ENCODE assay signal across 8 cellular contexts in genomic region chr14:81220767-81221578, GRCh38. TPM values are rescaled to one million over a fixed set of nuclear protein-coding genes. Genes with fewer than 3 reads are reported as not detected.
DNase-seq lines count a peak whose midpoint lies in the region; ATAC-seq and TF ChIP-seq lines count a peak whose summit lies in the region.

Gene GTF2A1 (minus strand): TSS chr14:81220959. CDS start chr14:81220518, 441 bp downstream.

- no peaks in the 10 kb centered on the region for H3K9me3 ChIP-seq in suprapubic skin

- DNase-seq in GM06990 (ENCODE audit: extremely low read depth, insufficient read length) (peak; percentile 97), NCI-H1092 (lab: John Stamatoyannopoulos, UW) (peak; percentile 95), globus pallidus (ENCODE audit: low spot score) (peak; percentile 98), nucleus accumbens (lab: John Stamatoyannopoulos, UW) (peak; percentile 75 to 100 (median 98)), suprapubic skin (ENCODE audit: low spot score in 2 of 2) (peak; percentile 97)

- peaks cover 37% of the 10 kb centered on the region for H3K4me1 Mint-ChIP-seq in activated naive CD4-positive, alpha-beta T cell treated with anti-CD3 and anti-CD28 coated beads, Interleukin-2, amount 50 U/mL, for 24 hours

- H3K27ac Mint-ChIP-seq in activated naive CD4-positive, alpha-beta T cell treated with anti-CD3 and anti-CD28 coated beads, Interleukin-2, amount 50 U/mL, for 24 hours = peak within 1 kb of the TSS; percentile 100

- H3K4me3 ChIP-seq in GM06990 (replicated peaks; ENCODE audit: low read depth, low read length) = peak within 1 kb of the TSS; percentile 87
- H3K4me3 ChIP-seq in suprapubic skin = peak within 1 kb of the TSS; percentile 88

- no peak for TF ChIP-seq CTCF in GM06990 (IDR thresholded peaks at IDR 0.05; ENCODE audit: insufficient read depth, low read length, poor library complexity, severe bottlenecking)
- no peak for TF ChIP-seq CTCF in suprapubic skin (IDR thresholded peaks at IDR 0.05)

- H3K4me1 ChIP-seq in suprapubic skin = peaks cover 27% of the 10 kb centered on the region

- TF ChIP-seq POLR2A in suprapubic skin (IDR thresholded peaks at IDR 0.05) = peak; percentile 88 to 97

- peaks cover 6% of the 10 kb centered on the region for H3K36me3 Mint-ChIP-seq in activated naive CD4-positive, alpha-beta T cell treated with anti-CD3 and anti-CD28 coated beads, Interleukin-2, amount 50 U/mL, for 24 hours

- H3K4me3 Mint-ChIP-seq in activated naive CD4-positive, alpha-beta T cell treated with anti-CD3 and anti-CD28 coated beads, Interleukin-2, amount 50 U/mL, for 24 hours = peak within 1 kb of the TSS; percentile 98

- peak within 1 kb of the TSS; percentile 97 for H3K27ac ChIP-seq in suprapubic skin

- 3% methylated on average over 12 of the region's 90 CpGs for WGBS in suprapubic skin

- H3K27me3 ChIP-seq in GM06990 (replicated peaks; ENCODE audit: control insufficient read depth, insufficient read depth, low read length) = no peaks in the 10 kb centered on the region
- H3K27me3 ChIP-seq in suprapubic skin = no peaks in the 10 kb centered on the region

- H3K9me3 Mint-ChIP-seq in activated naive CD4-positive, alpha-beta T cell treated with anti-CD3 and anti-CD28 coated beads, Interleukin-2, amount 50 U/mL, for 24 hours = no peaks in the 10 kb centered on the region

- H3K36me3 ChIP-seq in GM06990 (ENCODE audit: control insufficient read depth, insufficient read depth, low read length) (no peaks in the 10 kb centered on the region), suprapubic skin (peaks cover under 1% of the 10 kb centered on the region)

- TF ChIP-seq EP300 in suprapubic skin (IDR thresholded peaks at IDR 0.05) = no peak

- ATAC-seq in HG02588 (IDR thresholded peaks at IDR 0.05; ENCODE audit: unreplicated experiment) = peak; percentile 77
- peak; percentile 87 for ATAC-seq in SK-N-SH treated with all-trans-retinoic acid at 6 μM for 48 hours

- H3K27me3 Mint-ChIP-seq in activated naive CD4-positive, alpha-beta T cell treated with anti-CD3 and anti-CD28 coated beads, Interleukin-2, amount 50 U/mL, for 24 hours = no peaks in the 10 kb centered on the region

TF ChIP-seq in SK-N-SH treated with all-trans-retinoic acid at 6 μM for 48 hours, 23 proteins besides CTCF, POLR2A, EP300 and RAD21:
- TF ChIP-seq PATZ1 (CRISPR knock-in tag; IDR thresholded peaks at IDR 0.05; ENCODE audit: borderline replicate concordance) = no peak
- TF ChIP-seq CSRNP3 (CRISPR knock-in tag; IDR thresholded peaks at IDR 0.05) = no peak
- no peak for TF ChIP-seq ARNTL (CRISPR knock-in tag; IDR thresholded peaks at IDR 0.05; ENCODE audit: borderline replicate concordance, low read depth)
- TF ChIP-seq TOX (CRISPR knock-in tag; IDR thresholded peaks at IDR 0.05; ENCODE audit: borderline replicate concordance) = 0 out of 2 replicates have a peak, but pooled peaks have one; percentile 7
- TF ChIP-seq PPARA (CRISPR knock-in tag; IDR thresholded peaks at IDR 0.05; ENCODE audit: borderline replicate concordance) = no peak
- peak; percentile 53; the same call in 1 of the 2 replicates for TF ChIP-seq ZFP3 (CRISPR knock-in tag; IDR thresholded peaks at IDR 0.05)
- TF ChIP-seq ZNF70 (CRISPR knock-in tag; IDR thresholded peaks at IDR 0.05) = no peak
- no peak for TF ChIP-seq RARB (CRISPR knock-in tag; IDR thresholded peaks at IDR 0.05)
- TF ChIP-seq GLIS3 (CRISPR knock-in tag; IDR thresholded peaks at IDR 0.05) = peak; percentile 60; the same call in 1 of the 2 replicates

RNA-seq across cellular contexts. Expression of gene GTF2A1, which starts in this region (rescaled TPM):
- total RNA-seq in suprapubic skin = 10 to 100 TPM; 27.7 to 50.0 (median 35.6) TPM

Comparison
In these comparisons a context has a peak if more than half of its experiments do, and no peak if none do; other contexts are left out.
1. Peak in every context shown above with its lines: DNase-seq, ATAC-seq, H3K4me3 ChIP-seq and H3K27ac ChIP-seq.